In genomic region chr4:145843148-145843547, GRCh38 we compare ENCODE assay signal across 14 cellular contexts.
A peak's percentile ranks its signal among the peaks of the same experiment; 100 is the strongest.
DNase-seq lines count a peak whose midpoint lies in the region; ATAC-seq and TF ChIP-seq lines count a peak whose summit lies in the region.
"Had no signal": no experiment of that assay in that cellular context is flagged by ENCODE, and none has a peak within 500 bp of the region (broad histone marks: within the 10 kb centered on the region; RNA-seq: fewer than 3 reads in every experiment).

No MANE protein-coding gene starts in this region.

- H3K4me1 ChIP-seq in right cardiac atrium (ENCODE audit: control insufficient read depth, insufficient read depth, low read length) (no peaks in the 10 kb centered on the region), left ventricle myocardium inferior (peaks cover 15% of the 10 kb centered on the region), fibroblast of lung (ENCODE audit: control insufficient read depth, extremely low read depth, insufficient read depth, low read length) (no peaks in the 10 kb centered on the region), thoracic aorta (ENCODE audit: control insufficient read depth in 1 of 2, low read depth in 2 of 2) (peaks cover 0 to 22% of the 10 kb centered on the region in 2 donors)

- no peak overlapping the region for H3K4me2 ChIP-seq in fibroblast of lung (ENCODE audit: extremely low read depth, insufficient read depth, low read length)
- H3K4me2 ChIP-seq: SK-N-SH had no signal

- no peaks in the 10 kb centered on the region for H3K79me2 ChIP-seq in fibroblast of lung (ENCODE audit: control insufficient read depth, insufficient read depth, low read length)

- H3K9me3 ChIP-seq in right cardiac atrium (ENCODE audit: control insufficient read depth, low read length) (no peaks in the 10 kb centered on the region), left ventricle myocardium inferior (replicated peaks) (no peaks in the 10 kb centered on the region), fibroblast of lung (ENCODE audit: control insufficient read depth, insufficient read depth, low read depth, low read length) (no peaks in the 10 kb centered on the region), thoracic aorta (no peaks in the 10 kb centered on the region)
- H3K9me3 ChIP-seq: SK-N-SH had no signal

- H3K4me3 ChIP-seq in right cardiac atrium (ENCODE audit: low read length): no peak overlapping the region
- H3K4me3 ChIP-seq in left ventricle myocardium inferior: no peak overlapping the region
- no peak overlapping the region for H3K4me3 ChIP-seq in fibroblast of lung (replicated peaks in 1 of 4; ENCODE audit: control extremely low read depth in 1 of 4, insufficient read depth in 1 of 4, low read depth in 3 of 4, low read length in 4 of 4)
- no peak overlapping the region for H3K4me3 ChIP-seq in thoracic aorta

- TF ChIP-seq CTCF in left ventricle myocardium inferior (IDR thresholded peaks at IDR 0.05; ENCODE audit: borderline replicate concordance) (no peak), WTC11 (IDR thresholded peaks at IDR 0.05) (no peak), fibroblast of lung (conservative IDR thresholded peaks at IDR 0.05 in 1 of 2, IDR thresholded peaks at IDR 0.05 in 1 of 2; ENCODE audit: low read depth in 1 of 2, low read length in 2 of 2) (no peak), thoracic aorta (IDR thresholded peaks at IDR 0.05) (no peak)

- 33% methylated on average over 4 of the region's 4 CpGs for WGBS in right cardiac atrium

- no peak for TF ChIP-seq POLR2A in GM18505 (IDR thresholded peaks at IDR 0.05; ENCODE audit: borderline replicate concordance, extremely low read depth, insufficient read depth, insufficient read length)

- peaks cover 11% of the 10 kb centered on the region for H3K36me3 ChIP-seq in left ventricle myocardium inferior
- no peaks in the 10 kb centered on the region for H3K36me3 ChIP-seq in fibroblast of lung (ENCODE audit: control insufficient read depth, insufficient read depth, low read length)
- peaks cover 8% of the 10 kb centered on the region for H3K36me3 ChIP-seq in thoracic aorta

- intact Hi-C loops in right cardiac atrium (cut with DNase I): no loop called here
- intact Hi-C loops in left ventricle myocardium inferior (cut with micrococcal nuclease): no loop called here

- H3K36me3 Mint-ChIP-seq in WTC11: peaks cover 65% of the 10 kb centered on the region

- ATAC-seq in right cardiac atrium: peak; percentile 64 to 85
- no peak for ATAC-seq in WTC11
- peak; percentile 34 for ATAC-seq in thoracic aorta (ENCODE audit: insufficient number of reproducible peaks, low FRiP score, low read depth)
- no peak for ATAC-seq in GM21447 (IDR thresholded peaks at IDR 0.05; ENCODE audit: unreplicated experiment)
- no peak for ATAC-seq in GM18505 (IDR thresholded peaks at IDR 0.05; ENCODE audit: unreplicated experiment)
- ATAC-seq: activated naive CD4-positive, alpha-beta T cell treated with anti-CD3 and anti-CD28 coated beads, Interleukin-2, amount 50 U/mL, for 72 hours had no signal

- no peak overlapping the region for H3K27ac ChIP-seq in right cardiac atrium (ENCODE audit: low read length)
- no peak overlapping the region for H3K27ac ChIP-seq in left ventricle myocardium inferior (replicated peaks)
- no peak overlapping the region for H3K27ac ChIP-seq in fibroblast of lung (ENCODE audit: insufficient read depth, low read length)
- H3K27ac ChIP-seq in thoracic aorta: no peak overlapping the region

- H3K27me3 ChIP-seq in right cardiac atrium (ENCODE audit: control insufficient read depth, insufficient read depth) (no peaks in the 10 kb centered on the region), left ventricle myocardium inferior (ENCODE audit: low read depth) (no peaks in the 10 kb centered on the region), fibroblast of lung (ENCODE audit: control insufficient read depth, insufficient read depth, low read length) (no peaks in the 10 kb centered on the region), thoracic aorta (replicated peaks; ENCODE audit: insufficient read depth) (no peaks in the 10 kb centered on the region)

- peak overlapping the region; percentile 93 for H3K27ac Mint-ChIP-seq in WTC11
- H3K27ac Mint-ChIP-seq: activated naive CD4-positive, alpha-beta T cell treated with anti-CD3 and anti-CD28 coated beads, Interleukin-2, amount 50 U/mL, for 72 hours had no signal

- no peaks in the 10 kb centered on the region for H4K20me1 ChIP-seq in fibroblast of lung (ENCODE audit: control insufficient read depth, extremely low read depth, insufficient read depth, low read length)

- peaks cover 61% of the 10 kb centered on the region for H3K4me1 Mint-ChIP-seq in WTC11

- no peak overlapping the region for H3K4me3 Mint-ChIP-seq in WTC11
- H3K4me3 Mint-ChIP-seq: nephron progenitor cell had no signal

- POLR2A ChIA-PET in WTC11 (lab: Charles Lee): no interaction called here

- no peak overlapping the region for H3K9ac ChIP-seq in fibroblast of lung (ENCODE audit: insufficient read depth, low read length)
- H3K9ac ChIP-seq: SK-N-SH had no signal

- H3K27me3 Mint-ChIP-seq in WTC11 (ENCODE audit: low read depth): no peaks in the 10 kb centered on the region

- DNase-seq in right cardiac atrium: no peak
- no peak for DNase-seq in left ventricle myocardium inferior
- DNase-seq in WTC11 (ENCODE audit: low spot score): no peak
- DNase-seq in fibroblast of lung (ENCODE audit: low read depth in 2 of 2): peak; percentile 68 to 84
- DNase-seq in thoracic aorta (ENCODE audit: low spot score): no peak
- no peak for DNase-seq in HPDE6-E6E7 (ENCODE audit: extremely low spot score)
- DNase-seq: activated CD4-positive, alpha-beta T cell treated with anti-CD3 and anti-CD28 coated beads, Interleukin-2, amount 50 U/mL, for 48 hours; AML-193; NCI-H446 treated with DMSO at 0.1 percent for 48 hours; nephron progenitor cell; SK-N-SH had no signal

- no peak overlapping the region for H2AFZ ChIP-seq in fibroblast of lung (ENCODE audit: low read length)

- CTCF ChIA-PET in WTC11 (lab: Charles Lee): no interaction called here

- no peaks in the 10 kb centered on the region for H3K9me3 Mint-ChIP-seq in WTC11
- H3K9me3 Mint-ChIP-seq: activated naive CD4-positive, alpha-beta T cell treated with anti-CD3 and anti-CD28 coated beads, Interleukin-2, amount 50 U/mL, for 72 hours; nephron progenitor cell had no signal

TF ChIP-seq in WTC11, 78 proteins besides CTCF, POLR2A, EP300 and RAD21 (continues in another document):
- no peak for TF ChIP-seq ZNF219 (CRISPR knock-in tag; IDR thresholded peaks at IDR 0.05; ENCODE audit: borderline replicate concordance)
- no peak for TF ChIP-seq ZNF671 (CRISPR knock-in tag; IDR thresholded peaks at IDR 0.05)
- no peak for TF ChIP-seq ZNF121 (CRISPR knock-in tag; IDR thresholded peaks at IDR 0.05)
- TF ChIP-seq JAZF1 (CRISPR knock-in tag; IDR thresholded peaks at IDR 0.05): no peak
- no peak for TF ChIP-seq ZNF281 (CRISPR knock-in tag; IDR thresholded peaks at IDR 0.05)
- no peak for TF ChIP-seq OVOL2 (CRISPR knock-in tag; IDR thresholded peaks at IDR 0.05; ENCODE audit: borderline replicate concordance)
- TF ChIP-seq TEAD1 (CRISPR knock-in tag; IDR thresholded peaks at IDR 0.05): no peak
- TF ChIP-seq TCF7 (CRISPR knock-in tag; IDR thresholded peaks at IDR 0.05; ENCODE audit: low read depth): no peak
- TF ChIP-seq GRHL2 (CRISPR knock-in tag; IDR thresholded peaks at IDR 0.05; ENCODE audit: insufficient replicate concordance, severe bottlenecking): no peak
- TF ChIP-seq AFF4 (CRISPR knock-in tag; IDR thresholded peaks at IDR 0.05; ENCODE audit: borderline replicate concordance): no peak

Comparison
In these comparisons a context has a peak if more than half of its experiments do, and no peak if none do; other contexts are left out.
1. ATAC-seq: peak in right cardiac atrium (2 of 2) and thoracic aorta (single experiment); none in WTC11 (single experiment), GM21447 (single experiment) and GM18505 (single experiment).
2. DNase-seq: peak in fibroblast of lung (2 of 2); none in right cardiac atrium (0 of 3), left ventricle myocardium inferior (single experiment), WTC11 (single experiment), thoracic aorta (single experiment) and HPDE6-E6E7 (single experiment).